ENCODE assay signal across 8 cellular contexts in genomic region chr16:29811170-29811895, GRCh38. TPM values are rescaled to one million over a fixed set of nuclear protein-coding genes. Genes with fewer than 3 reads are reported as not detected.
DNase-seq lines count a peak whose midpoint lies in the region; ATAC-seq, FAIRE-seq and TF ChIP-seq lines count a peak whose summit lies in the region.

No MANE protein-coding gene starts in this region.

- 1 to 6% methylated on average over 6 to 30 of the region's 31 CpGs for WGBS in transverse colon (ENCODE audit: low coverage in 1 of 2), 2 donors

- H3K9me3 ChIP-seq in RWPE2 (ENCODE audit: severe bottlenecking) = no peaks in the 10 kb centered on the region
- H3K9me3 ChIP-seq in neuron (ENCODE audit: low read length) = no peaks in the 10 kb centered on the region
- H3K9me3 ChIP-seq in transverse colon = no peaks in the 10 kb centered on the region

- DNase-seq in AML-193 (lab: John Stamatoyannopoulos, UW) = peak; percentile 73 to 77
- peak; percentile 79 for DNase-seq in GM19239 (ENCODE audit: insufficient read length, low spot score)
- DNase-seq in LHCN-M2 (ENCODE audit: low read depth) = peak; percentile 97
- peak; percentile 98 for DNase-seq in RWPE2 (ENCODE audit: low spot score)
- DNase-seq in activated naive CD8-positive, alpha-beta T cell treated with anti-CD3 and anti-CD28 coated beads for 36 hours = peak; percentile 88
- peak; percentile 97 for DNase-seq in glomerular visceral epithelial cell (ENCODE audit: extremely low spot score)
- DNase-seq in transverse colon = peak; percentile 96

- TF ChIP-seq POLR2A in transverse colon (IDR thresholded peaks at IDR 0.05) = peak; percentile 63

- peak overlapping the region; percentile 28 for H3K4me3 ChIP-seq in RWPE2 (ENCODE audit: severe bottlenecking)
- H3K4me3 ChIP-seq in neuron (ENCODE audit: low read length) = peak overlapping the region; percentile 83
- H3K4me3 ChIP-seq in transverse colon = peak overlapping the region; percentile 28 to 58 (median 42)

- TF ChIP-seq EP300 in transverse colon (IDR thresholded peaks at IDR 0.05; ENCODE audit: low read depth) = no peak

- no peaks in the 10 kb centered on the region for H3K9me3 Mint-ChIP-seq in activated naive CD8-positive, alpha-beta T cell treated with anti-CD3 and anti-CD28 coated beads for 36 hours

- FAIRE-seq in GM19239 (lab: Jason Lieb, UNC) = peak; percentile 97

- TF ChIP-seq CTCF in RWPE2 (IDR thresholded peaks at IDR 0.05; ENCODE audit: poor library complexity, severe bottlenecking) (no peak), transverse colon (IDR thresholded peaks at IDR 0.05) (no peak)

- ATAC-seq in RWPE2 (ENCODE audit: low read depth) = peak; percentile 80

- intact Hi-C loops in transverse colon (cut with DNase I; ENCODE audit: low total_unique reads) = no loop called here

- peaks cover 7% of the 10 kb centered on the region for H3K4me1 ChIP-seq in RWPE2 (ENCODE audit: insufficient read depth, poor library complexity, severe bottlenecking)
- H3K4me1 ChIP-seq in neuron (ENCODE audit: insufficient read depth, low read length) = peaks cover 62% of the 10 kb centered on the region
- peaks cover 47 to 82% (median 67%) of the 10 kb centered on the region in 4 donors for H3K4me1 ChIP-seq in transverse colon

- no peaks in the 10 kb centered on the region for H3K27me3 ChIP-seq in RWPE2 (ENCODE audit: insufficient read depth, poor library complexity, severe bottlenecking)
- H3K27me3 ChIP-seq in neuron (ENCODE audit: insufficient read depth, low read length) = no peaks in the 10 kb centered on the region
- no peaks in the 10 kb centered on the region for H3K27me3 ChIP-seq in transverse colon

- peak overlapping the region; percentile 94 for H3K4me3 Mint-ChIP-seq in activated naive CD8-positive, alpha-beta T cell treated with anti-CD3 and anti-CD28 coated beads for 36 hours

- peaks cover 33% of the 10 kb centered on the region for H3K36me3 Mint-ChIP-seq in activated naive CD8-positive, alpha-beta T cell treated with anti-CD3 and anti-CD28 coated beads for 36 hours

- H3K27me3 Mint-ChIP-seq in activated naive CD8-positive, alpha-beta T cell treated with anti-CD3 and anti-CD28 coated beads for 36 hours = peaks cover 15% of the 10 kb centered on the region

- in situ Hi-C loops in transverse colon (cut with MboI; ENCODE audit: low pct_ligation_motif_present in 1 of 4, low pct_unique_long_range_greater_than_20kb in 1 of 4, low sequenced_read_pairs in 3 of 4) = no loop called here

- H3K27ac ChIP-seq in RWPE2 (ENCODE audit: poor library complexity, severe bottlenecking) (peak overlapping the region; percentile 92), transverse colon (peak overlapping the region; percentile 93 to 98 (median 96))

- no peak overlapping the region for H2AFZ ChIP-seq in neuron (ENCODE audit: low read depth, low read length)

- H3K36me3 ChIP-seq in RWPE2 (ENCODE audit: low read depth) = peaks cover 29% of the 10 kb centered on the region
- peaks cover 16% of the 10 kb centered on the region for H3K36me3 ChIP-seq in neuron (ENCODE audit: insufficient read depth, low read length)
- no peaks in the 10 kb centered on the region for H3K36me3 ChIP-seq in transverse colon

- H3K27ac Mint-ChIP-seq in activated naive CD8-positive, alpha-beta T cell treated with anti-CD3 and anti-CD28 coated beads for 36 hours = peak overlapping the region; percentile 85

- peaks cover 48% of the 10 kb centered on the region for H3K4me1 Mint-ChIP-seq in activated naive CD8-positive, alpha-beta T cell treated with anti-CD3 and anti-CD28 coated beads for 36 hours

RNA-seq across cellular contexts. Expression of gene PRRT2, which starts 0.7 kb away (rescaled TPM):
- total RNA-seq in LHCN-M2 (2014; rRNA removed) (0.58 and 1.1 TPM in 2 replicates), transverse colon (1 to 10 TPM in 3 of 4 donors, not detected in 1; 1.4 to 6.0 (median 1.9) TPM)
- 0.62 TPM for polyA plus RNA-seq in LHCN-M2 (2012)
- 1 to 10 TPM in 1 of 2 experiments, under 1 TPM in 1; 0.52 to 1.3 TPM for total RNA-seq in activated naive CD8-positive, alpha-beta T cell treated with anti-CD3 and anti-CD28 coated beads for 36 hours

RNA-seq across cellular contexts. Expression of gene PAGR1, which starts 4.6 kb away (rescaled TPM):
- 63.2 and 63.4 TPM in 2 replicates for total RNA-seq in LHCN-M2 (2014; rRNA removed)
- polyA plus RNA-seq in LHCN-M2 (2012) = 23.9 TPM
- 10 to 100 TPM; 33.7 to 34.8 TPM for total RNA-seq in activated naive CD8-positive, alpha-beta T cell treated with anti-CD3 and anti-CD28 coated beads for 36 hours
- 10 to 100 TPM; 28.8 to 47.5 (median 32.3) TPM for total RNA-seq in transverse colon

RNA-seq across cellular contexts. Expression of gene MAZ, which starts 5.0 kb away (rescaled TPM):
- total RNA-seq in LHCN-M2 (2014; rRNA removed) (126 and 147 TPM in 2 replicates), transverse colon (100 to 1,000 TPM; 170 to 292 (median 233) TPM)
- polyA plus RNA-seq in LHCN-M2 (2012) = 261 TPM
- total RNA-seq in activated naive CD8-positive, alpha-beta T cell treated with anti-CD3 and anti-CD28 coated beads for 36 hours = 100 to 1,000 TPM; 427 to 438 TPM

RNA-seq across cellular contexts. Expression of gene MVP, which starts 8.9 kb away (rescaled TPM):
- total RNA-seq in LHCN-M2 (2014; rRNA removed) (275 and 303 TPM in 2 replicates), transverse colon (100 to 1,000 TPM; 483 to 654 (median 553) TPM)
- polyA plus RNA-seq in LHCN-M2 (2012) = 235 TPM
- 10 to 100 TPM; 30.7 to 30.8 TPM for total RNA-seq in activated naive CD8-positive, alpha-beta T cell treated with anti-CD3 and anti-CD28 coated beads for 36 hours

RNA-seq across cellular contexts. Expression of gene KIF22, which starts 20.8 kb away (rescaled TPM):
- total RNA-seq in LHCN-M2 (2014; rRNA removed) (100 and 108 TPM in 2 replicates), transverse colon (100 to 1,000 TPM in 1 of 4 donors, 10 to 100 TPM in 3; 37.6 to 159 (median 59.5) TPM)
- 43.7 TPM for polyA plus RNA-seq in LHCN-M2 (2012)
- total RNA-seq in activated naive CD8-positive, alpha-beta T cell treated with anti-CD3 and anti-CD28 coated beads for 36 hours = 100 to 1,000 TPM; 145 to 150 TPM

Comparison
In these comparisons a context has a peak if more than half of its experiments do, and no peak if none do; other contexts are left out.
1. Peak in every context shown above with its lines: DNase-seq, ATAC-seq, H3K4me3 ChIP-seq and H3K27ac ChIP-seq.
2. H3K4me3 ChIP-seq: peak in every context shown above with its lines; median percentile 83 in neuron; 42 in transverse colon; 28 in RWPE2.